Comparison of ENCODE assay signal across 4 cellular contexts in genomic region chr20:3426766-3427165, GRCh38.
TF ChIP-seq lines count a peak whose summit lies in the region.

No MANE protein-coding gene starts in this region.

TF ChIP-seq in HEK293, 187 proteins besides CTCF, POLR2A, EP300 and RAD21:
- peak; percentile 78 for TF ChIP-seq ZNF121 (tag by site-specific recombination; IDR thresholded peaks at IDR 0.05)

TF ChIP-seq in WTC11, 78 proteins besides CTCF, POLR2A, EP300 and RAD21:
- peak; percentile 50 for TF ChIP-seq ZNF121 (CRISPR knock-in tag; IDR thresholded peaks at IDR 0.05)
TF ChIP-seq in WTC11: peak in this region for 1; not testable (repeated sequence) for 77.

TF ChIP-seq in K562, 482 proteins besides CTCF, POLR2A, EP300 and RAD21:
- TF ChIP-seq ZNF121 (CRISPR knock-in tag; conservative IDR thresholded peaks at IDR 0.05) (peak; percentile 83), RBM25 (IDR thresholded peaks at IDR 0.05; ENCODE audit: low read depth, low read length, severe bottlenecking) (peak; percentile 32)

TF ChIP-seq in HepG2, 621 proteins besides CTCF, POLR2A, EP300 and RAD21:
- TF ChIP-seq ZNF121 (CRISPR knock-in tag; IDR thresholded peaks at IDR 0.05), result peak; percentile 83
